ENCODE assay signal across 8 cellular contexts in the genomic region with DNA sequence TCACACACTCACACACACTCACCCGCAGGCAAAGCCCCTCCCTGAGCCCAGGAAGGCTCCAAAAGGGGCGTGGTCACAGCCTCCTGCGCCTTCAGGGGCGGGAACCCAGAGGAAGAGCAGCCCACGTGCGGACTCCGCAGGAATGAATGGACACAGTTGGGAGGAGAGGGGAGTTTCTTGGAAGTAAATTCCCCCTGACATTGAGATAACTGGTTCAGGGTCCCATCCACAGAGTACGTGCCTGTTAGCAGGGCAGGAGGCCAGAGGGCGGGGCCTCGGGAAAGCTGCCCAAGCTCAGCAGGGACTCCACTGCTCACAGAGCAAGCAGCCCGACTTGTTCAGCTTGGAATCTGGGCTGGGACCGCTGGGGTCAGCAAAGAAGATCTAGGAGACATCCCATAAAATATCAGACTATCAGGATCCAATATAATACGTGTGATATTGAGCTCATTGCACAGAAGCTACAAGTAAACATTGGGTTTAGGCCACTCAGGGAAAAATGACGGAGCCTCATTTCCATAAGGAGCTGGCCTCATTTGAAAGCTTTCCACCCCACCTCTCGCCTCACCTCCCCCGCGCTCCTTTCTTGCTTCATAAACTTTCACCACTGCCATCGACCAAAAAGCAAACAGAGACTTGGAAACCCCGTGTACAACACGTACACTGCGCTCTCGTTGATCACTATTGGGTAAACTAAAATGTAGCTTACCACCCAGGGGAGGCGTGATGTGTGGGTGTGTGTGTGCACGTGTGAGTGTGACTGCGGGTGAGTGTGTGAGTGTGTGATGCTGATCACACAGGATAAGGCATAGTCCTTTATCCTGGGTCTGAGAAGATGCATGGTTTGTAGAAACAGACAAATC. TPM values are rescaled to one million over a fixed set of nuclear protein-coding genes. Genes with fewer than 3 reads are reported as not detected.
DNase-seq lines count a peak whose midpoint lies in the region; ATAC-seq and TF ChIP-seq lines count a peak whose summit lies in the region.

No MANE protein-coding gene starts in this region.

- H3K27me3 ChIP-seq in right atrium auricular region (no peaks in the 10 kb centered on the region), smooth muscle cell (ENCODE audit: low read depth) (no peaks in the 10 kb centered on the region), spleen (replicated peaks in 1 of 7) (no peaks in the 10 kb centered on the region)

- H3K27ac ChIP-seq in right atrium auricular region, result peak overlapping the region; percentile 13 to 35
- peak overlapping the region; percentile 48 for H3K27ac ChIP-seq in smooth muscle cell (ENCODE audit: low read depth)
- H3K27ac ChIP-seq in spleen, result no peak overlapping the region

- no peaks in the 10 kb centered on the region for H4K20me1 ChIP-seq in smooth muscle cell (ENCODE audit: low read depth)

- no peaks in the 10 kb centered on the region for H3F3A ChIP-seq in smooth muscle cell (ENCODE audit: low read depth)

- peak; percentile 85 for DNase-seq in HEK293T (ENCODE audit: extremely low spot score)
- peak; percentile 5 for DNase-seq in SK-MEL-5 (ENCODE audit: low read depth, low spot score)
- DNase-seq in right atrium auricular region (ENCODE audit: low spot score), result peak; percentile 77
- DNase-seq in smooth muscle cell (lab: John Stamatoyannopoulos, UW; ENCODE audit: unreplicated experiment), result peak; percentile 33
- no peak for DNase-seq in NCI-H2029 treated with DMSO at 0.1 percent for 48 hours (lab: John Stamatoyannopoulos, UW)
- no peak for DNase-seq in spleen
- DNase-seq in 8988T, result no peak

- TF ChIP-seq CTCF in right atrium auricular region (IDR thresholded peaks at IDR 0.05) (no peak), smooth muscle cell (IDR thresholded peaks at IDR 0.05; ENCODE audit: borderline replicate concordance, insufficient read depth, poor library complexity, severe bottlenecking) (no peak), spleen (IDR thresholded peaks at IDR 0.05 in 8 of 11, conservative IDR thresholded peaks at IDR 0.05 in 3 of 11) (no peak)

- H3K9me3 ChIP-seq in right atrium auricular region (no peaks in the 10 kb centered on the region), smooth muscle cell (replicated peaks; ENCODE audit: low read depth) (no peaks in the 10 kb centered on the region), spleen (no peaks in the 10 kb centered on the region)

- no peak for ATAC-seq in GM18520 (IDR thresholded peaks at IDR 0.05; ENCODE audit: unreplicated experiment)

- H3K79me2 ChIP-seq in smooth muscle cell (ENCODE audit: low read depth), result no peaks in the 10 kb centered on the region

- in situ Hi-C loops in SK-MEL-5 (cut with HindIII; ENCODE audit: low pct_unique_long_range_greater_than_20kb, low sequenced_read_pairs), result no loop called here

- TF ChIP-seq POLR2A in spleen (IDR thresholded peaks at IDR 0.05), result no peak

- H3K9ac ChIP-seq in smooth muscle cell (ENCODE audit: low read depth), result peak overlapping the region; percentile 54

- CTCF ChIA-PET in HEK293T (lab: Yijun Ruan, JAX), result interaction anchor here (5.2 kb wide), 1 partner anchor 25 kb away, joined by 33 read pairs; no protein-coding TSS in a partner anchor

- 19% methylated on average over 25 of the region's 25 CpGs for WGBS in smooth muscle cell (ENCODE audit: low lambda C conversion rate)
- 54 to 72% (median 64%) methylated on average over 25 of the region's 25 CpGs for WGBS in spleen, 5 donors

- H3K36me3 ChIP-seq in right atrium auricular region (no peaks in the 10 kb centered on the region), smooth muscle cell (ENCODE audit: low read depth) (no peaks in the 10 kb centered on the region), spleen (peaks cover 0 to 16% (median 0%) of the 10 kb centered on the region in 6 donors)

- intact Hi-C loops in spleen (cut with DNase I; ENCODE audit: low total_unique reads), result no loop called here

- POLR2A ChIA-PET in HEK293T (lab: Yijun Ruan, JAX), result interaction anchor here (0.6 to 1.5 kb wide), 8 partner anchors 19 to 108 kb away, joined by 3 to 6 read pairs (median 4); partner anchors contain the start of genes TARS3 and TM2D3

- no peak overlapping the region for H2AFZ ChIP-seq in smooth muscle cell (ENCODE audit: low read depth)

- H3K4me1 ChIP-seq in right atrium auricular region (peaks cover 0 to 61% of the 10 kb centered on the region in 2 donors), smooth muscle cell (ENCODE audit: low read depth) (peaks cover 17% of the 10 kb centered on the region), spleen (peaks cover 0 to 28% (median 11%) of the 10 kb centered on the region in 6 donors)

- H3K4me3 ChIP-seq in right atrium auricular region, result no peak overlapping the region
- peak overlapping the region; percentile 26 for H3K4me3 ChIP-seq in smooth muscle cell
- H3K4me3 ChIP-seq in spleen, result no peak overlapping the region

- peak overlapping the region; percentile 76 for H3K4me2 ChIP-seq in smooth muscle cell

TF ChIP-seq in HEK293T, 16 proteins besides CTCF, POLR2A, EP300 and RAD21:
- no peak for TF ChIP-seq TARDBP (IDR thresholded peaks at IDR 0.05)
- TF ChIP-seq HDGF (IDR thresholded peaks at IDR 0.05; ENCODE audit: borderline replicate concordance), result no peak
- TF ChIP-seq L3MBTL2 (conservative IDR thresholded peaks at IDR 0.05), result peak; percentile 98
- no peak for TF ChIP-seq SUZ12 (IDR thresholded peaks at IDR 0.05)
- TF ChIP-seq FOXK2 (IDR thresholded peaks at IDR 0.05), result no peak

RNA-seq across cellular contexts. Expression of gene TM2D3, which starts 36.0 kb away (rescaled TPM):
- 48.4 and 53.7 TPM in 2 replicates for total RNA-seq in SK-MEL-5 (2014; rRNA removed; shearing (Covaris generic))
- 35.5 and 45.2 TPM in 2 replicates for polyA plus RNA-seq in SK-MEL-5 (2015; cell fraction: cytosol; rRNA removed)
- 70.0 and 80.9 TPM in 2 replicates for polyA plus RNA-seq in SK-MEL-5 (2015; cell fraction: nucleus; rRNA removed)
- total RNA-seq in right atrium auricular region, result 10 to 100 TPM; 36.0 to 53.4 TPM
- 56.9 and 60.3 TPM in 2 replicates for total RNA-seq in smooth muscle cell
- 43.6 and 47.2 TPM in 2 replicates for polyA plus RNA-seq in smooth muscle cell
- 10 to 100 TPM; 46.8 to 97.4 (median 55.1) TPM for total RNA-seq in spleen
- 10 to 100 TPM; 33.6 to 42.3 (median 36.2) TPM for polyA plus RNA-seq in spleen

Comparison
In these comparisons a context has a peak if more than half of its experiments do, and no peak if none do; other contexts are left out.
1. DNase-seq: peak in HEK293T (single experiment), SK-MEL-5 (single experiment), right atrium auricular region (single experiment) and smooth muscle cell (single experiment); none in NCI-H2029 treated with DMSO at 0.1 percent for 48 hours (single experiment), spleen (single experiment) and 8988T (single experiment).
2. H3K27ac ChIP-seq: peak in right atrium auricular region (2 of 2) and smooth muscle cell (single experiment); none in spleen (0 of 8).